In the genomic region with DNA sequence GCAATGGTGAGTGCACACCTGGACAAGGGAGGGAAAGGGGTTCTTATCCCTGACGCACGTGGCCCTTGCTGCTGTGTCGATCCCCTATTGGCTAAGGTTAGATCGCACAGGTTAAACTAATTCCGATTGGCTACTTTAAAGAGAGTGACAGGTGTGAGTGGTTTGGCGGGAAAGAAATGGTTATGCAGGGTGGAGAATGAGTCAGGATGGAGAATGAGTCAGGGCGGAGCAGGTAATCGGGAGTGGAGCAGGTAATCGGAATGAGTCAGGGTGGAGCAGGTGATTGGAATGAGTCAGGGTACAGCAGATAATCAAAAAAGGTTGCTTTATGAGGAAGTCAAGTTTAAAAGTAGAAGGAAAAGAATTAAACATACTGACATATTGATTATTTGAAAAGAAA, we compare ENCODE assay signal across 26 cellular contexts. TPM values are rescaled to one million over a fixed set of nuclear protein-coding genes. Genes with fewer than 3 reads are reported as not detected.
"Had no signal": no experiment of that assay in that cellular context is flagged by ENCODE, and none has a peak within 500 bp of the region (broad histone marks: within the 10 kb centered on the region; RNA-seq: fewer than 3 reads in every experiment).

No MANE protein-coding gene starts in this region.

- H3K27me3 Mint-ChIP-seq: stimulated activated naive CD8-positive, alpha-beta T cell treated with anti-CD3 and anti-CD28 coated beads, Interleukin-15, amount 100 ng/mL, for 72 hours had no signal

- H3K9me3 Mint-ChIP-seq: activated naive CD4-positive, alpha-beta T cell treated with anti-CD3 and anti-CD28 coated beads, Interleukin-2, amount 50 U/mL, for 72 hours; activated T-helper 1 cell treated with anti-CD3 and anti-CD28 coated beads, Interleukin-12 subunit alpha, Interleukin-12 subunit beta, Interleukin-2, Interleukin-4 antibody, amounts not matched to agents 30 ng/mL and 10 ng/mL and 1 ng/mL, durations not matched to agents 14 hours and 24 hours and 36 hours; naive thymus-derived CD8-positive, alpha-beta T cell; stimulated activated naive CD8-positive, alpha-beta T cell treated with anti-CD3 and anti-CD28 coated beads, Interleukin-15, amount 100 ng/mL, for 72 hours had no signal

- ATAC-seq: activated naive CD4-positive, alpha-beta T cell treated with anti-CD3 and anti-CD28 coated beads, Interleukin-2, amount 50 U/mL, for 72 hours; left lung; naive thymus-derived CD8-positive, alpha-beta T cell; stimulated activated naive CD8-positive, alpha-beta T cell treated with anti-CD3 and anti-CD28 coated beads, Interleukin-15, amount 100 ng/mL, for 72 hours had no signal

- H3K4me1 Mint-ChIP-seq: stimulated activated naive CD8-positive, alpha-beta T cell treated with anti-CD3 and anti-CD28 coated beads, Interleukin-15, amount 100 ng/mL, for 72 hours had no signal

- H3K4me3 Mint-ChIP-seq: activated T-helper 1 cell treated with anti-CD3 and anti-CD28 coated beads, Interleukin-12 subunit alpha, Interleukin-12 subunit beta, Interleukin-2, Interleukin-4 antibody, amounts not matched to agents 30 ng/mL and 10 ng/mL and 1 ng/mL, durations not matched to agents 14 hours and 24 hours and 36 hours; naive thymus-derived CD8-positive, alpha-beta T cell; stimulated activated naive CD8-positive, alpha-beta T cell treated with anti-CD3 and anti-CD28 coated beads, Interleukin-15, amount 100 ng/mL, for 72 hours had no signal

- H3K27ac ChIP-seq: adrenal gland, cardiac muscle cell, left lung, ovary, sigmoid colon, spleen, suprapubic skin, transverse colon, vagina, VCaP had no signal

- H3K4me3 ChIP-seq: adrenal gland, cardiac muscle cell, left lung, ovary, sigmoid colon, spleen, suprapubic skin, transverse colon, vagina had no signal

- DNase-seq: activated CD4-positive, alpha-beta T cell treated with anti-CD3 and anti-CD28 coated beads for 1 hour; activated CD4-positive, alpha-beta T cell treated with anti-CD3 and anti-CD28 coated beads, Interleukin-2, amount 50 U/mL, for 48 hours; activated gamma-delta T cell treated with Interleukin-2 at 50 U/mL for 16 hours; adrenal gland; dermis blood vessel endothelial cell; effector memory CD4-positive, alpha-beta T cell; foreskin melanocyte; glutamatergic neuron; hippocampal formation; kidney; left lung; naive thymus-derived CD8-positive, alpha-beta T cell; ovary; sigmoid colon; spleen; stimulated activated naive CD8-positive, alpha-beta T cell treated with anti-CD3 and anti-CD28 coated beads, Interleukin-15, amount 100 ng/mL, for 72 hours; T-helper 2 cell; transverse colon had no signal

- H3K27ac Mint-ChIP-seq: activated naive CD4-positive, alpha-beta T cell treated with anti-CD3 and anti-CD28 coated beads, Interleukin-2, amount 50 U/mL, for 72 hours; activated T-helper 1 cell treated with anti-CD3 and anti-CD28 coated beads, Interleukin-12 subunit alpha, Interleukin-12 subunit beta, Interleukin-2, Interleukin-4 antibody, amounts not matched to agents 30 ng/mL and 10 ng/mL and 1 ng/mL, durations not matched to agents 14 hours and 24 hours and 36 hours; naive thymus-derived CD8-positive, alpha-beta T cell; stimulated activated naive CD8-positive, alpha-beta T cell treated with anti-CD3 and anti-CD28 coated beads, Interleukin-15, amount 100 ng/mL, for 72 hours had no signal

- H3K36me3 ChIP-seq: adrenal gland, cardiac muscle cell, left lung, ovary, sigmoid colon, spleen, suprapubic skin, transverse colon, vagina had no signal

- H3K27me3 ChIP-seq: adrenal gland, cardiac muscle cell, left lung, ovary, sigmoid colon, transverse colon, vagina had no signal

- H3K36me3 Mint-ChIP-seq: activated naive CD4-positive, alpha-beta T cell treated with anti-CD3 and anti-CD28 coated beads, Interleukin-2, amount 50 U/mL, for 72 hours; naive thymus-derived CD8-positive, alpha-beta T cell had no signal

- H3K4me1 ChIP-seq: adrenal gland, left lung, spleen, transverse colon, vagina had no signal

- H3K9me3 ChIP-seq: adrenal gland, left lung, ovary, sigmoid colon, spleen, suprapubic skin, transverse colon, vagina had no signal

RNA-seq across cellular contexts. Expression of gene SIAH3, which starts 24.4 kb away (rescaled TPM):
- total RNA-seq: dermis blood vessel endothelial cell, endothelial cell of umbilical vein, fibroblast of lung, sigmoid colon, transverse colon, vagina had no signal
